2 cellular contexts compared by ENCODE assay signal in the genomic region with DNA sequence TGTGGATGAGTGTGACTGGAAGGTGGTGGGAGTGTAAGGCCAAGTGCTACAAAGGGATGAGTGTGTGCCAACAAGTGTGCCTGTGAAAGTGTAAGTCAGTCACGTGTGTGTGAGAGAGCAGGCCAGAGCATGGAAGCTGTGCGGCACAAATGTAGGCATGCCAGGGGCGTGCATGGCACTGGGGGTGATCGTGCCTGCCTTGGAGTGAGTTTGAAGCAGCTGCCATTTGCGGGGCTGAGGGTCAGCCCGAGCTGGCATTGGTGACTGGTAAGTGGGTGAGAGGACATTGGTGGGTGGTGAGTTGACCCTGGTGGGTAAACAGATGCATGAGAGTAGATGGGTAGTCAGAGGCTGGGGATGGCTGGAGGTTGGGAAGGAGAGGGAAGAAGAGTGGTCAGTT.
TF ChIP-seq lines count a peak whose summit lies in the region.

No MANE protein-coding gene starts in this region.

TF ChIP-seq in WTC11, 78 proteins besides CTCF, POLR2A, EP300 and RAD21 (continues in another document):
- TF ChIP-seq ZNF281 (CRISPR knock-in tag; IDR thresholded peaks at IDR 0.05) (no peak), ATF3 (CRISPR knock-in tag; conservative IDR thresholded peaks at IDR 0.05) (no peak), SP1 (CRISPR knock-in tag; conservative IDR thresholded peaks at IDR 0.05) (no peak), MLX (CRISPR knock-in tag; IDR thresholded peaks at IDR 0.05) (no peak), HMGXB4 (CRISPR knock-in tag; IDR thresholded peaks at IDR 0.05) (no peak), ETV6 (CRISPR knock-in tag; IDR thresholded peaks at IDR 0.05) (no peak), AFF4 (CRISPR knock-in tag; IDR thresholded peaks at IDR 0.05; ENCODE audit: borderline replicate concordance) (no peak), GTF2I (CRISPR knock-in tag; conservative IDR thresholded peaks at IDR 0.05) (no peak), E2F5 (CRISPR knock-in tag; IDR thresholded peaks at IDR 0.05) (no peak), CREM (CRISPR knock-in tag; IDR thresholded peaks at IDR 0.05) (no peak)

TF ChIP-seq in H1, 55 proteins besides CTCF, POLR2A, EP300 and RAD21:
- TF ChIP-seq RFX5 (IDR thresholded peaks at IDR 0.05; ENCODE audit: borderline replicate concordance, low read depth, low read length) (no peak), BCL11A (IDR thresholded peaks at IDR 0.05; ENCODE audit: low read depth in 2 of 2, low read length in 2 of 2) (no peak), KDM5A (IDR thresholded peaks at IDR 0.05; ENCODE audit: low read length) (no peak), CEBPB (IDR thresholded peaks at IDR 0.05; ENCODE audit: low read depth, low read length) (no peak), POU5F1 (IDR thresholded peaks at IDR 0.05; ENCODE audit: low read depth, low read length) (no peak), RNF2 (IDR thresholded peaks at IDR 0.05; ENCODE audit: borderline replicate concordance, low read depth, low read length, missing control alignments, poor library complexity, severe bottlenecking) (no peak), SIX5 (IDR thresholded peaks at IDR 0.05; ENCODE audit: low read depth, low read length) (no peak), MAFK (IDR thresholded peaks at IDR 0.05; ENCODE audit: low read depth, low read length) (no peak), HDAC2 (IDR thresholded peaks at IDR 0.05; ENCODE audit: borderline replicate concordance in 1 of 2, low read depth in 2 of 2, low read length in 2 of 2) (no peak), TBP (IDR thresholded peaks at IDR 0.05; ENCODE audit: low read depth, low read length) (no peak), TEAD4 (IDR thresholded peaks at IDR 0.05; ENCODE audit: low read depth, low read length) (no peak), ATF3 (IDR thresholded peaks at IDR 0.05; ENCODE audit: insufficient read depth, low read depth, low read length) (no peak), CHD7 (IDR thresholded peaks at IDR 0.05; ENCODE audit: insufficient replicate concordance, low read length) (no peak), EZH2 (IDR thresholded peaks at IDR 0.05; ENCODE audit: low read depth, low read length, severe bottlenecking) (no peak), HDAC6 (IDR thresholded peaks at IDR 0.05; ENCODE audit: low read depth, low read length) (no peak), FOSL1 (IDR thresholded peaks at IDR 0.05; ENCODE audit: insufficient read depth, low read depth, low read length) (no peak)
- TF ChIP-seq, protein P1, sequence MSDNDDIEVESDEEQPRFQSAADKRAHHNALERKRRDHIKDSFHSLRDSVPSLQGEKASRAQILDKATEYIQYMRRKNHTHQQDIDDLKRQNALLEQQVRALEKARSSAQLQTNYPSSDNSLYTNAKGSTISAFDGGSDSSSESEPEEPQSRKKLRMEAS (IDR thresholded peaks at IDR 0.05), result no peak
- TF ChIP-seq, protein P2, sequence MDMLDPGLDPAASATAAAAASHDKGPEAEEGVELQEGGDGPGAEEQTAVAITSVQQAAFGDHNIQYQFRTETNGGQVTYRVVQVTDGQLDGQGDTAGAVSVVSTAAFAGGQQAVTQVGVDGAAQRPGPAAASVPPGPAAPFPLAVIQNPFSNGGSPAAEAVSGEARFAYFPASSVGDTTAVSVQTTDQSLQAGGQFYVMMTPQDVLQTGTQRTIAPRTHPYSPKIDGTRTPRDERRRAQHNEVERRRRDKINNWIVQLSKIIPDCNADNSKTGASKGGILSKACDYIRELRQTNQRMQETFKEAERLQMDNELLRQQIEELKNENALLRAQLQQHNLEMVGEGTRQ (IDR thresholded peaks at IDR 0.05; ENCODE audit: low read length), result no peak
